8 cellular contexts compared by ENCODE assay signal in genomic region chr1:223364685-223365382, GRCh38. TPM values are rescaled to one million over a fixed set of nuclear protein-coding genes. Genes with fewer than 3 reads are reported as not detected.
DNase-seq lines count a peak whose midpoint lies in the region; ATAC-seq and TF ChIP-seq lines count a peak whose summit lies in the region.

No MANE protein-coding gene starts in this region.

- ATAC-seq in GM19397 (IDR thresholded peaks at IDR 0.05; ENCODE audit: unreplicated experiment) (peak; percentile 17), body of pancreas (no peak), SK-N-SH treated with all-trans-retinoic acid at 6 μM for 48 hours (no peak)
- ATAC-seq in stimulated activated memory B cell treated with anti-CD40 and anti-IgM and Interleukin-4, amounts not matched to agents 10 μg/mL and 1 μg/mL and 100 μg/mL, for 72 hours: peak; percentile 7

- peaks cover 43% of the 10 kb centered on the region for H3K27me3 Mint-ChIP-seq in stimulated activated memory B cell treated with anti-CD40 and anti-IgM and Interleukin-4, amounts not matched to agents 10 μg/mL and 1 μg/mL and 100 μg/mL, for 72 hours

- no peaks in the 10 kb centered on the region for H3K36me3 Mint-ChIP-seq in stimulated activated memory B cell treated with anti-CD40 and anti-IgM and Interleukin-4, amounts not matched to agents 10 μg/mL and 1 μg/mL and 100 μg/mL, for 72 hours

- H3K4me3 Mint-ChIP-seq in stimulated activated memory B cell treated with anti-CD40 and anti-IgM and Interleukin-4, amounts not matched to agents 10 μg/mL and 1 μg/mL and 100 μg/mL, for 72 hours: peak overlapping the region; percentile 67

- peaks cover 20% of the 10 kb centered on the region for H3K4me1 Mint-ChIP-seq in stimulated activated memory B cell treated with anti-CD40 and anti-IgM and Interleukin-4, amounts not matched to agents 10 μg/mL and 1 μg/mL and 100 μg/mL, for 72 hours

- peaks cover 21% of the 10 kb centered on the region for H3K4me1 ChIP-seq in body of pancreas

- no peak overlapping the region for H3K27ac Mint-ChIP-seq in stimulated activated memory B cell treated with anti-CD40 and anti-IgM and Interleukin-4, amounts not matched to agents 10 μg/mL and 1 μg/mL and 100 μg/mL, for 72 hours

- no peak overlapping the region for H3K27ac ChIP-seq in body of pancreas

- intact Hi-C loops in body of pancreas (cut with DNase I): no loop called here

- H3K4me3 ChIP-seq in body of pancreas: peak overlapping the region in 1 of 2 donors; percentile 31

- WGBS in body of pancreas, 2 donors: 0 to 1% methylated on average over 16 to 52 of the region's 55 CpGs

- no peak for TF ChIP-seq POLR2A in body of pancreas (IDR thresholded peaks at IDR 0.05)

- no peak for TF ChIP-seq CTCF in body of pancreas (IDR thresholded peaks at IDR 0.05)

- no peaks in the 10 kb centered on the region for H3K9me3 Mint-ChIP-seq in stimulated activated memory B cell treated with anti-CD40 and anti-IgM and Interleukin-4, amounts not matched to agents 10 μg/mL and 1 μg/mL and 100 μg/mL, for 72 hours

- DNase-seq in NCI-H510A treated with DMSO at 0.1 percent for 48 hours (lab: John Stamatoyannopoulos, UW): peak; percentile 5
- peak in 3 of 4 donors; percentile 24 to 29 (median 24) for DNase-seq in body of pancreas
- DNase-seq in left kidney (ENCODE audit: low read depth, low spot score): peak; percentile 58
- no peak for DNase-seq in HCEC 1CT
- no peak for DNase-seq in SHP77 (lab: John Stamatoyannopoulos, UW)

- no peaks in the 10 kb centered on the region for H3K9me3 ChIP-seq in body of pancreas

- no peaks in the 10 kb centered on the region for H3K27me3 ChIP-seq in body of pancreas

- no peaks in the 10 kb centered on the region for H3K36me3 ChIP-seq in body of pancreas (replicated peaks in 1 of 2; ENCODE audit: insufficient read depth in 1 of 2, low read depth in 2 of 2)

TF ChIP-seq in SK-N-SH treated with all-trans-retinoic acid at 6 μM for 48 hours, 23 proteins besides CTCF, POLR2A, EP300 and RAD21:
- TF ChIP-seq SNAI2 (CRISPR knock-in tag; IDR thresholded peaks at IDR 0.05): no peak
- TF ChIP-seq TOX (CRISPR knock-in tag; IDR thresholded peaks at IDR 0.05; ENCODE audit: borderline replicate concordance): no peak
- no peak for TF ChIP-seq TCF4 (CRISPR knock-in tag; IDR thresholded peaks at IDR 0.05; ENCODE audit: borderline replicate concordance)
- TF ChIP-seq CREB5 (CRISPR knock-in tag; IDR thresholded peaks at IDR 0.05; ENCODE audit: low read depth): no peak
- TF ChIP-seq POU6F1 (CRISPR knock-in tag; IDR thresholded peaks at IDR 0.05; ENCODE audit: borderline replicate concordance, low read depth): no peak

RNA-seq across cellular contexts. Expression of gene SUSD4, which starts 0.9 kb away (rescaled TPM):
- total RNA-seq in body of pancreas: 10 to 100 TPM in 1 of 2 donors, 1 to 10 TPM in 1; 3.6 to 18.1 TPM

RNA-seq across cellular contexts. Expression of gene CCDC185, which starts 28.4 kb away (rescaled TPM):
- not detected for total RNA-seq in body of pancreas

Comparison
In these comparisons a context has a peak if more than half of its experiments do, and no peak if none do; other contexts are left out.
1. ATAC-seq: peak in GM19397 (single experiment) and stimulated activated memory B cell treated with anti-CD40 and anti-IgM and Interleukin-4, amounts not matched to agents 10 μg/mL and 1 μg/mL and 100 μg/mL, for 72 hours (single experiment); none in body of pancreas (single experiment) and SK-N-SH treated with all-trans-retinoic acid at 6 μM for 48 hours (single experiment).
2. DNase-seq: peak in NCI-H510A treated with DMSO at 0.1 percent for 48 hours (single experiment), body of pancreas (3 of 4) and left kidney (single experiment); none in HCEC 1CT (single experiment) and SHP77 (0 of 2).